In genomic region chr10:122861724-122862161, GRCh38 we compare ENCODE assay signal across 1 cellular context.
TF ChIP-seq lines count a peak whose summit lies in the region.

No MANE protein-coding gene starts in this region.

TF ChIP-seq in SK-N-SH, 30 proteins besides CTCF, POLR2A, EP300 and RAD21 (continued from another document):
- TF ChIP-seq TEAD4 (IDR thresholded peaks at IDR 0.05; ENCODE audit: borderline replicate concordance, insufficient read depth) = 0 out of 2 replicates have a peak, but pooled peaks have one; percentile 22
- peak; percentile 85 for TF ChIP-seq FOSL2 (IDR thresholded peaks at IDR 0.05; ENCODE audit: borderline replicate concordance, low read depth)
